ENCODE assay signal across 8 cellular contexts in the genomic region with DNA sequence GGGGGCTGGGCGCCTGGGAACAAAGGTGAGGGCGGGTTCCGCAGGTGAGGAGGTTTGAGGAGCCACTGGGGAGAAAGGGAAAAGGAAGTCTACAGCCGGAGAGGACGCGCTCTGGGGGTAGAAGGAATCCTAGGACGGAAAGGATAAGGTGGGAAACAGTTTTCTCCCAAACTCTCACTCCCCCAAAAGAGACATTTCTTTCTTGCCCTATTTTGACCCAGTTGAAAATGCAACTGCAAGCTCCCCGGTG. TPM values are rescaled to one million over a fixed set of nuclear protein-coding genes. Genes with fewer than 3 reads are reported as not detected.
DNase-seq lines count a peak whose midpoint lies in the region; ATAC-seq and TF ChIP-seq lines count a peak whose summit lies in the region.

No MANE protein-coding gene starts in this region.

- no peaks in the 10 kb centered on the region for H3K9me2 ChIP-seq in hepatocyte (replicated peaks; ENCODE audit: insufficient read depth)

- peaks cover 46% of the 10 kb centered on the region for H3K4me1 ChIP-seq in hepatocyte (ENCODE audit: insufficient read depth)

- peak overlapping the region; percentile 87 for H3K4me2 ChIP-seq in hepatocyte

- 3% methylated on average over 6 of the region's 8 CpGs for WGBS in hepatocyte (ENCODE audit: low lambda C conversion rate, missing lambda C conversion rate)

- H3K36me3 Mint-ChIP-seq in activated T-cell treated with anti-CD3 and anti-CD28 coated beads, Interleukin-2, amount 50 U/mL, for 24 hours (ENCODE audit: low read depth) = peaks cover 50% of the 10 kb centered on the region
- H3K36me3 Mint-ChIP-seq in WTC11 = peaks cover 26% of the 10 kb centered on the region
- H3K36me3 Mint-ChIP-seq in stimulated activated effector memory CD8-positive, alpha-beta T cell treated with anti-CD3 and anti-CD28 coated beads, Interleukin-12 subunit alpha, Interleukin-12 subunit beta, amount 100 ng/mL, for 72 hours = peaks cover 52% of the 10 kb centered on the region

- CTCF ChIA-PET in WTC11 (lab: Charles Lee) = interaction anchor here (0.9 to 3.1 kb wide), 10 partner anchors 14 to 363 kb away, joined by 3 to 21 read pairs (median 4); no protein-coding TSS in a partner anchor

- H3K27me3 ChIP-seq in hepatocyte = no peaks in the 10 kb centered on the region

- H2AFZ ChIP-seq in hepatocyte = peak overlapping the region; percentile 76

- no peak for DNase-seq in activated T-cell treated with anti-CD3 and anti-CD28 coated beads, Interleukin-2, amount 50 U/mL, for 24 hours
- no peak for DNase-seq in activated T-cell treated with anti-CD3 and anti-CD28 coated beads, Interleukin-2, amount 50 U/mL, for 48 hours
- DNase-seq in WTC11 (ENCODE audit: low spot score) (no peak), hepatocyte (ENCODE audit: low spot score) (no peak), mesenteric fat pad (ENCODE audit: low spot score) (no peak), NCI-H226 (no peak)
- no peak for DNase-seq in stimulated activated effector memory CD8-positive, alpha-beta T cell treated with anti-CD3 and anti-CD28 coated beads, Interleukin-12 subunit alpha, Interleukin-12 subunit beta, amount 100 ng/mL, for 72 hours (ENCODE audit: low spot score in 2 of 2)

- peak overlapping the region; percentile 92 for H3K4me3 Mint-ChIP-seq in activated T-cell treated with anti-CD3 and anti-CD28 coated beads, Interleukin-2, amount 50 U/mL, for 24 hours
- H3K4me3 Mint-ChIP-seq in WTC11 = peak overlapping the region; percentile 89
- peak overlapping the region; percentile 83 for H3K4me3 Mint-ChIP-seq in stimulated activated effector memory CD8-positive, alpha-beta T cell treated with anti-CD3 and anti-CD28 coated beads, Interleukin-12 subunit alpha, Interleukin-12 subunit beta, amount 100 ng/mL, for 72 hours

- ATAC-seq in WTC11 (no peak), GM19467 (IDR thresholded peaks at IDR 0.05; ENCODE audit: unreplicated experiment) (no peak)
- no peak for ATAC-seq in stimulated activated effector memory CD8-positive, alpha-beta T cell treated with anti-CD3 and anti-CD28 coated beads, Interleukin-12 subunit alpha, Interleukin-12 subunit beta, amount 100 ng/mL, for 72 hours

- no peaks in the 10 kb centered on the region for H3K9me3 ChIP-seq in hepatocyte (ENCODE audit: low read depth)

- peaks cover 82% of the 10 kb centered on the region for H3K79me2 ChIP-seq in hepatocyte

- H3K27ac ChIP-seq in hepatocyte = peak overlapping the region; percentile 97

- peak overlapping the region; percentile 90 for H3K4me3 ChIP-seq in hepatocyte

- H4K20me1 ChIP-seq in hepatocyte (ENCODE audit: insufficient read depth, poor library complexity, severe bottlenecking) = peaks cover 46% of the 10 kb centered on the region

- no peaks in the 10 kb centered on the region for H3K27me3 Mint-ChIP-seq in activated T-cell treated with anti-CD3 and anti-CD28 coated beads, Interleukin-2, amount 50 U/mL, for 24 hours
- no peaks in the 10 kb centered on the region for H3K27me3 Mint-ChIP-seq in WTC11 (ENCODE audit: low read depth)

- no peaks in the 10 kb centered on the region for H3K9me3 Mint-ChIP-seq in activated T-cell treated with anti-CD3 and anti-CD28 coated beads, Interleukin-2, amount 50 U/mL, for 24 hours
- no peaks in the 10 kb centered on the region for H3K9me3 Mint-ChIP-seq in WTC11
- no peaks in the 10 kb centered on the region for H3K9me3 Mint-ChIP-seq in stimulated activated effector memory CD8-positive, alpha-beta T cell treated with anti-CD3 and anti-CD28 coated beads, Interleukin-12 subunit alpha, Interleukin-12 subunit beta, amount 100 ng/mL, for 72 hours

- H3K27ac Mint-ChIP-seq in activated T-cell treated with anti-CD3 and anti-CD28 coated beads, Interleukin-2, amount 50 U/mL, for 24 hours = peak overlapping the region; percentile 96
- H3K27ac Mint-ChIP-seq in WTC11 = peak overlapping the region; percentile 96
- H3K27ac Mint-ChIP-seq in stimulated activated effector memory CD8-positive, alpha-beta T cell treated with anti-CD3 and anti-CD28 coated beads, Interleukin-12 subunit alpha, Interleukin-12 subunit beta, amount 100 ng/mL, for 72 hours = peak overlapping the region; percentile 91

- peaks cover 64% of the 10 kb centered on the region for H3K4me1 Mint-ChIP-seq in activated T-cell treated with anti-CD3 and anti-CD28 coated beads, Interleukin-2, amount 50 U/mL, for 24 hours (ENCODE audit: low read depth)
- peaks cover 58% of the 10 kb centered on the region for H3K4me1 Mint-ChIP-seq in WTC11
- peaks cover 62% of the 10 kb centered on the region for H3K4me1 Mint-ChIP-seq in stimulated activated effector memory CD8-positive, alpha-beta T cell treated with anti-CD3 and anti-CD28 coated beads, Interleukin-12 subunit alpha, Interleukin-12 subunit beta, amount 100 ng/mL, for 72 hours

- TF ChIP-seq CTCF in WTC11 (IDR thresholded peaks at IDR 0.05) (no peak), hepatocyte (IDR thresholded peaks at IDR 0.05; ENCODE audit: poor library complexity) (no peak)

- POLR2A ChIA-PET in WTC11 (lab: Charles Lee) = interaction anchor here (0.6 to 1.8 kb wide), 10 partner anchors 10 to 504 kb away, joined by 3 to 7 read pairs (median 4); no protein-coding TSS in a partner anchor

- H3K36me3 ChIP-seq in hepatocyte (replicated peaks; ENCODE audit: insufficient read depth, low read depth) = no peaks in the 10 kb centered on the region

TF ChIP-seq in WTC11, 78 proteins besides CTCF, POLR2A, EP300 and RAD21:
- TF ChIP-seq NFATC4 (CRISPR knock-in tag; IDR thresholded peaks at IDR 0.05) (no peak), FOXJ3 (CRISPR knock-in tag; IDR thresholded peaks at IDR 0.05; ENCODE audit: borderline replicate concordance) (no peak), NR3C1 (CRISPR knock-in tag; conservative IDR thresholded peaks at IDR 0.05; ENCODE audit: low read depth) (no peak), SP1 (CRISPR knock-in tag; conservative IDR thresholded peaks at IDR 0.05) (no peak), RORB (CRISPR knock-in tag; IDR thresholded peaks at IDR 0.05) (no peak)
- TF ChIP-seq, protein P1, sequence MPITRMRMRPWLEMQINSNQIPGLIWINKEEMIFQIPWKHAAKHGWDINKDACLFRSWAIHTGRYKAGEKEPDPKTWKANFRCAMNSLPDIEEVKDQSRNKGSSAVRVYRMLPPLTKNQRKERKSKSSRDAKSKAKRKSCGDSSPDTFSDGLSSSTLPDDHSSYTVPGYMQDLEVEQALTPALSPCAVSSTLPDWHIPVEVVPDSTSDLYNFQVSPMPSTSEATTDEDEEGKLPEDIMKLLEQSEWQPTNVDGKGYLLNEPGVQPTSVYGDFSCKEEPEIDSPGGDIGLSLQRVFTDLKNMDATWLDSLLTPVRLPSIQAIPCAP (CRISPR knock-in tag; IDR thresholded peaks at IDR 0.05) = no peak
- TF ChIP-seq, protein P2, sequence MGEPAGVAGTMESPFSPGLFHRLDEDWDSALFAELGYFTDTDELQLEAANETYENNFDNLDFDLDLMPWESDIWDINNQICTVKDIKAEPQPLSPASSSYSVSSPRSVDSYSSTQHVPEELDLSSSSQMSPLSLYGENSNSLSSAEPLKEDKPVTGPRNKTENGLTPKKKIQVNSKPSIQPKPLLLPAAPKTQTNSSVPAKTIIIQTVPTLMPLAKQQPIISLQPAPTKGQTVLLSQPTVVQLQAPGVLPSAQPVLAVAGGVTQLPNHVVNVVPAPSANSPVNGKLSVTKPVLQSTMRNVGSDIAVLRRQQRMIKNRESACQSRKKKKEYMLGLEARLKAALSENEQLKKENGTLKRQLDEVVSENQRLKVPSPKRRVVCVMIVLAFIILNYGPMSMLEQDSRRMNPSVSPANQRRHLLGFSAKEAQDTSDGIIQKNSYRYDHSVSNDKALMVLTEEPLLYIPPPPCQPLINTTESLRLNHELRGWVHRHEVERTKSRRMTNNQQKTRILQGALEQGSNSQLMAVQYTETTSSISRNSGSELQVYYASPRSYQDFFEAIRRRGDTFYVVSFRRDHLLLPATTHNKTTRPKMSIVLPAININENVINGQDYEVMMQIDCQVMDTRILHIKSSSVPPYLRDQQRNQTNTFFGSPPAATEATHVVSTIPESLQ (CRISPR knock-in tag; IDR thresholded peaks at IDR 0.05) = no peak
- TF ChIP-seq, protein P3, sequence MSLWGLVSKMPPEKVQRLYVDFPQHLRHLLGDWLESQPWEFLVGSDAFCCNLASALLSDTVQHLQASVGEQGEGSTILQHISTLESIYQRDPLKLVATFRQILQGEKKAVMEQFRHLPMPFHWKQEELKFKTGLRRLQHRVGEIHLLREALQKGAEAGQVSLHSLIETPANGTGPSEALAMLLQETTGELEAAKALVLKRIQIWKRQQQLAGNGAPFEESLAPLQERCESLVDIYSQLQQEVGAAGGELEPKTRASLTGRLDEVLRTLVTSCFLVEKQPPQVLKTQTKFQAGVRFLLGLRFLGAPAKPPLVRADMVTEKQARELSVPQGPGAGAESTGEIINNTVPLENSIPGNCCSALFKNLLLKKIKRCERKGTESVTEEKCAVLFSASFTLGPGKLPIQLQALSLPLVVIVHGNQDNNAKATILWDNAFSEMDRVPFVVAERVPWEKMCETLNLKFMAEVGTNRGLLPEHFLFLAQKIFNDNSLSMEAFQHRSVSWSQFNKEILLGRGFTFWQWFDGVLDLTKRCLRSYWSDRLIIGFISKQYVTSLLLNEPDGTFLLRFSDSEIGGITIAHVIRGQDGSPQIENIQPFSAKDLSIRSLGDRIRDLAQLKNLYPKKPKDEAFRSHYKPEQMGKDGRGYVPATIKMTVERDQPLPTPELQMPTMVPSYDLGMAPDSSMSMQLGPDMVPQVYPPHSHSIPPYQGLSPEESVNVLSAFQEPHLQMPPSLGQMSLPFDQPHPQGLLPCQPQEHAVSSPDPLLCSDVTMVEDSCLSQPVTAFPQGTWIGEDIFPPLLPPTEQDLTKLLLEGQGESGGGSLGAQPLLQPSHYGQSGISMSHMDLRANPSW (CRISPR knock-in tag; conservative IDR thresholded peaks at IDR 0.05; ENCODE audit: low read depth) = no peak
- TF ChIP-seq, protein P4, sequence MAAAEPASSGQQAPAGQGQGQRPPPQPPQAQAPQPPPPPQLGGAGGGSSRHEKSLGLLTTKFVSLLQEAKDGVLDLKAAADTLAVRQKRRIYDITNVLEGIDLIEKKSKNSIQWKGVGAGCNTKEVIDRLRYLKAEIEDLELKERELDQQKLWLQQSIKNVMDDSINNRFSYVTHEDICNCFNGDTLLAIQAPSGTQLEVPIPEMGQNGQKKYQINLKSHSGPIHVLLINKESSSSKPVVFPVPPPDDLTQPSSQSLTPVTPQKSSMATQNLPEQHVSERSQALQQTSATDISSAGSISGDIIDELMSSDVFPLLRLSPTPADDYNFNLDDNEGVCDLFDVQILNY (CRISPR knock-in tag; IDR thresholded peaks at IDR 0.05) = no peak

RNA-seq across cellular contexts. Expression of a gene that starts 0.7 kb away (rescaled TPM):
- total RNA-seq in WTC11 (2021) (185 to 198 TPM (median 191 TPM) in 3 replicates), hepatocyte (102 and 106 TPM in 2 replicates), mesenteric fat pad (63.0 TPM)
- 98.4 and 116 TPM in 2 replicates for polyA plus RNA-seq in hepatocyte

RNA-seq across cellular contexts. Expression of a gene that starts 0.7 kb away (rescaled TPM):
- total RNA-seq in WTC11 (2021) (9.6 to 10.1 TPM (median 9.8 TPM) in 3 replicates), hepatocyte (28.5 and 28.8 TPM in 2 replicates), mesenteric fat pad (4.0 TPM)
- 8.7 and 8.8 TPM in 2 replicates for polyA plus RNA-seq in hepatocyte
